Comparison of ENCODE assay signal across 1 cellular context in genomic region chr1:31408788-31409318, GRCh38.
TF ChIP-seq lines count a peak whose summit lies in the region.

No MANE protein-coding gene starts in this region.

TF ChIP-seq in IMR-90, 13 proteins besides CTCF, POLR2A, EP300 and RAD21:
- TF ChIP-seq BHLHE40 (IDR thresholded peaks at IDR 0.05; ENCODE audit: low read depth, low read length) (no peak), CHD1 (IDR thresholded peaks at IDR 0.05; ENCODE audit: low read depth, low read length) (no peak), MAFK (IDR thresholded peaks at IDR 0.05; ENCODE audit: low read depth, low read length) (no peak), SMC3 (IDR thresholded peaks at IDR 0.05; ENCODE audit: low read depth, low read length) (no peak), CEBPB (IDR thresholded peaks at IDR 0.05; ENCODE audit: low read depth, low read length) (no peak), USF2 (IDR thresholded peaks at IDR 0.05; ENCODE audit: low read depth, low read length) (no peak), FOS (IDR thresholded peaks at IDR 0.05; ENCODE audit: low read depth, low read length) (no peak), RFX5 (IDR thresholded peaks at IDR 0.05; ENCODE audit: low read depth, low read length) (no peak), MAZ (IDR thresholded peaks at IDR 0.05; ENCODE audit: borderline replicate concordance, low read depth, low read length) (no peak), NFE2L2 (IDR thresholded peaks at IDR 0.05; ENCODE audit: low read depth, low read length) (no peak), MXI1 (IDR thresholded peaks at IDR 0.05; ENCODE audit: borderline replicate concordance, low read depth, low read length) (no peak), RCOR1 (IDR thresholded peaks at IDR 0.05; ENCODE audit: insufficient replicate concordance, low read length) (no peak)
- TF ChIP-seq, protein P1, sequence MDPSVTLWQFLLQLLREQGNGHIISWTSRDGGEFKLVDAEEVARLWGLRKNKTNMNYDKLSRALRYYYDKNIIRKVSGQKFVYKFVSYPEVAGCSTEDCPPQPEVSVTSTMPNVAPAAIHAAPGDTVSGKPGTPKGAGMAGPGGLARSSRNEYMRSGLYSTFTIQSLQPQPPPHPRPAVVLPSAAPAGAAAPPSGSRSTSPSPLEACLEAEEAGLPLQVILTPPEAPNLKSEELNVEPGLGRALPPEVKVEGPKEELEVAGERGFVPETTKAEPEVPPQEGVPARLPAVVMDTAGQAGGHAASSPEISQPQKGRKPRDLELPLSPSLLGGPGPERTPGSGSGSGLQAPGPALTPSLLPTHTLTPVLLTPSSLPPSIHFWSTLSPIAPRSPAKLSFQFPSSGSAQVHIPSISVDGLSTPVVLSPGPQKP (IDR thresholded peaks at IDR 0.05; ENCODE audit: borderline replicate concordance, low read depth, low read length), result no peak
